In genomic region chr11:8867035-8867434, GRCh38 we compare ENCODE assay signal across 18 cellular contexts. TPM values are rescaled to one million over a fixed set of nuclear protein-coding genes. Genes with fewer than 3 reads are reported as not detected.
DNase-seq lines count a peak whose midpoint lies in the region; ATAC-seq and TF ChIP-seq lines count a peak whose summit lies in the region.
"Had no signal": no experiment of that assay in that cellular context is flagged by ENCODE, and none has a peak within 500 bp of the region (broad histone marks: within the 10 kb centered on the region; RNA-seq: fewer than 3 reads in every experiment).

No MANE protein-coding gene starts in this region.

- intact Hi-C loops in activated CD8-positive, alpha-beta T cell treated with anti-CD3 and anti-CD28 coated beads for 36 hours (cut with micrococcal nuclease): no loop called here

- H3K9me3 ChIP-seq in RWPE2 (ENCODE audit: severe bottlenecking) (no peaks in the 10 kb centered on the region), esophagus (ENCODE audit: control insufficient read depth in 2 of 2, insufficient read depth in 1 of 2, low read depth in 1 of 2, low read length in 1 of 2) (no peaks in the 10 kb centered on the region)
- H3K9me3 ChIP-seq: heart left ventricle, Peyer's patch had no signal

- H3K36me3 ChIP-seq in RWPE2 (ENCODE audit: low read depth) (no peaks in the 10 kb centered on the region), esophagus (ENCODE audit: control insufficient read depth in 2 of 2, insufficient read depth in 2 of 2, low read length in 1 of 2) (no peaks in the 10 kb centered on the region)
- H3K36me3 ChIP-seq: heart left ventricle, Peyer's patch had no signal

- peak overlapping the region; percentile 33 for H3K27ac ChIP-seq in RWPE2 (ENCODE audit: poor library complexity, severe bottlenecking)
- H3K27ac ChIP-seq in esophagus (ENCODE audit: low read depth in 2 of 2, low read length in 1 of 2): peak overlapping the region; percentile 8 to 29

- no peaks in the 10 kb centered on the region for H3K27me3 Mint-ChIP-seq in nephron (ENCODE audit: low read depth)
- H3K27me3 Mint-ChIP-seq in activated CD8-positive, alpha-beta T cell treated with anti-CD3 and anti-CD28 coated beads for 36 hours: peaks cover 40% of the 10 kb centered on the region
- H3K27me3 Mint-ChIP-seq: brain had no signal

- H3K4me3 ChIP-seq in RWPE2 (ENCODE audit: severe bottlenecking) (no peak overlapping the region), esophagus (ENCODE audit: low read depth in 1 of 2, low read length in 2 of 2) (no peak overlapping the region)
- H3K4me3 ChIP-seq: heart left ventricle, Peyer's patch had no signal

- no peaks in the 10 kb centered on the region for H3K36me3 Mint-ChIP-seq in nephron (ENCODE audit: low read depth)
- H3K36me3 Mint-ChIP-seq in activated CD8-positive, alpha-beta T cell treated with anti-CD3 and anti-CD28 coated beads for 36 hours (ENCODE audit: low read depth): no peaks in the 10 kb centered on the region
- H3K36me3 Mint-ChIP-seq: WTC11 had no signal

- peak overlapping the region in 1 of 3 experiments; percentile 38 for H3K27ac Mint-ChIP-seq in nephron
- H3K27ac Mint-ChIP-seq in activated CD8-positive, alpha-beta T cell treated with anti-CD3 and anti-CD28 coated beads for 36 hours: no peak overlapping the region
- H3K27ac Mint-ChIP-seq: activated naive CD4-positive, alpha-beta T cell treated with anti-CD3 and anti-CD28 coated beads for 36 hours; brain; WTC11 had no signal

- DNase-seq in ELR (ENCODE audit: low read depth): peak; percentile 56
- no peak for DNase-seq in RWPE2 (ENCODE audit: low spot score)
- no peak for DNase-seq in left lobe of liver (ENCODE audit: low spot score)
- DNase-seq in stimulated activated CD4-positive, alpha-beta T cell treated with anti-CD3 and anti-CD28 coated beads, Interleukin-4, amount 100 ng/mL, for 1 hour: no peak
- no peak for DNase-seq in NOMO-1 treated with DMSO at 0.1 percent for 48 hours (lab: John Stamatoyannopoulos, UW; ENCODE audit: unreplicated experiment)
- no peak for DNase-seq in activated CD8-positive, alpha-beta T cell treated with anti-CD3 and anti-CD28 coated beads for 36 hours
- DNase-seq: activated CD8-positive, alpha-beta memory T cell treated with anti-CD3 and anti-CD28 coated beads, Interleukin-2, amount 50 U/mL, for 48 hours; activated naive CD4-positive, alpha-beta T cell treated with anti-CD3 and anti-CD28 coated beads for 36 hours; heart left ventricle; NCI-H1930; NCI-H524 treated with DMSO at 0.1 percent for 48 hours; Peyer's patch; stimulated activated CD4-positive, alpha-beta T cell treated with anti-CD3 and anti-CD28 coated beads, Interleukin-2, amount 100 ng/mL, for 24 hours; SW 1271 had no signal

- WGBS in esophagus, 2 donors: 46 to 49% methylated on average over 6 of the region's 6 CpGs

- H3K27me3 ChIP-seq in RWPE2 (ENCODE audit: insufficient read depth, poor library complexity, severe bottlenecking) (no peaks in the 10 kb centered on the region), esophagus (ENCODE audit: control insufficient read depth in 1 of 2, insufficient read depth in 2 of 2, low read length in 2 of 2) (no peaks in the 10 kb centered on the region)
- H3K27me3 ChIP-seq: Peyer's patch had no signal

- H3K4me1 ChIP-seq in RWPE2 (ENCODE audit: insufficient read depth, poor library complexity, severe bottlenecking) (peaks cover 30% of the 10 kb centered on the region), esophagus (ENCODE audit: control insufficient read depth in 2 of 2, insufficient read depth in 2 of 2, low read length in 1 of 2) (peaks cover 0 to 3% of the 10 kb centered on the region in 2 donors)

- CTCF ChIA-PET in activated CD8-positive, alpha-beta T cell treated with anti-CD3 and anti-CD28 coated beads for 36 hours (lab: Charles Lee): interaction anchor here (1.6 kb wide), 1 partner anchor 92 kb away, joined by 5 read pairs; no protein-coding TSS in a partner anchor

- H3K9me3 Mint-ChIP-seq in nephron: no peaks in the 10 kb centered on the region
- no peaks in the 10 kb centered on the region for H3K9me3 Mint-ChIP-seq in activated CD8-positive, alpha-beta T cell treated with anti-CD3 and anti-CD28 coated beads for 36 hours
- H3K9me3 Mint-ChIP-seq: activated naive CD4-positive, alpha-beta T cell treated with anti-CD3 and anti-CD28 coated beads for 36 hours; brain; WTC11 had no signal

- POLR2A ChIA-PET in activated CD8-positive, alpha-beta T cell treated with anti-CD3 and anti-CD28 coated beads for 36 hours (lab: Charles Lee): no interaction called here

- no peak for TF ChIP-seq CTCF in RWPE2 (IDR thresholded peaks at IDR 0.05; ENCODE audit: poor library complexity, severe bottlenecking)
- no peak for TF ChIP-seq CTCF in nephron (IDR thresholded peaks at IDR 0.05; ENCODE audit: unreplicated experiment in 3 of 3)
- TF ChIP-seq CTCF in activated CD8-positive, alpha-beta T cell treated with anti-CD3 and anti-CD28 coated beads for 36 hours (IDR thresholded peaks at IDR 0.05): no peak

- peak overlapping the region; percentile 13 to 56 (median 36) for H3K4me3 Mint-ChIP-seq in nephron
- no peak overlapping the region for H3K4me3 Mint-ChIP-seq in activated CD8-positive, alpha-beta T cell treated with anti-CD3 and anti-CD28 coated beads for 36 hours
- H3K4me3 Mint-ChIP-seq: activated naive CD4-positive, alpha-beta T cell treated with anti-CD3 and anti-CD28 coated beads for 36 hours; WTC11 had no signal

- peaks cover 56% of the 10 kb centered on the region for H3K4me1 Mint-ChIP-seq in nephron
- peaks cover 7% of the 10 kb centered on the region for H3K4me1 Mint-ChIP-seq in activated CD8-positive, alpha-beta T cell treated with anti-CD3 and anti-CD28 coated beads for 36 hours (ENCODE audit: low read depth)

- 0 out of 3 replicates have a peak, but pooled peaks have one; percentile 5 for ATAC-seq in RWPE2 (ENCODE audit: low read depth)
- ATAC-seq in left lobe of liver: no peak
- no peak for ATAC-seq in activated CD8-positive, alpha-beta T cell treated with anti-CD3 and anti-CD28 coated beads for 36 hours
- ATAC-seq: heart left ventricle, WTC11 had no signal

RNA-seq across cellular contexts. Expression of gene AKIP1, which starts 44.0 kb away (rescaled TPM):
- polyA plus RNA-seq in esophagus: 10 to 100 TPM; 10.6 to 17.8 TPM
- 11.7 TPM for total RNA-seq in left lobe of liver
- 10 to 100 TPM; 27.8 to 28.2 TPM for total RNA-seq in activated CD8-positive, alpha-beta T cell treated with anti-CD3 and anti-CD28 coated beads for 36 hours
